In genomic region chr17:17692353-17693252, GRCh38 we compare ENCODE assay signal across 8 cellular contexts. TPM values are rescaled to one million over a fixed set of nuclear protein-coding genes. Genes with fewer than 3 reads are reported as not detected.
DNase-seq lines count a peak whose midpoint lies in the region; ATAC-seq and TF ChIP-seq lines count a peak whose summit lies in the region.

No MANE protein-coding gene starts in this region.

- H3K27me3 ChIP-seq in Peyer's patch (no peaks in the 10 kb centered on the region), rectal smooth muscle tissue (ENCODE audit: control insufficient read depth, insufficient read depth, low read length) (no peaks in the 10 kb centered on the region)

- TF ChIP-seq POLR2A in Peyer's patch (IDR thresholded peaks at IDR 0.05) = no peak

- H3K27ac ChIP-seq in Peyer's patch = peak overlapping the region; percentile 92 to 96 (median 94)
- peak overlapping the region; percentile 97 for H3K27ac ChIP-seq in rectal smooth muscle tissue (ENCODE audit: low read depth, low read length)

- no peaks in the 10 kb centered on the region for H3K9me3 ChIP-seq in Peyer's patch

- no peaks in the 10 kb centered on the region for H3K36me3 ChIP-seq in Peyer's patch
- H3K36me3 ChIP-seq in rectal smooth muscle tissue (ENCODE audit: control insufficient read depth, insufficient read depth, low read length) = no peaks in the 10 kb centered on the region

- TF ChIP-seq CTCF in Peyer's patch (IDR thresholded peaks at IDR 0.05) = no peak
- peak; percentile 10 for TF ChIP-seq CTCF in epithelial cell of esophagus (IDR thresholded peaks at IDR 0.05; ENCODE audit: insufficient read depth, low read depth, low read length, missing control alignments)

- ATAC-seq in HG02970 (IDR thresholded peaks at IDR 0.05; ENCODE audit: low FRiP score, unreplicated experiment) (no peak), GM19035 (IDR thresholded peaks at IDR 0.05; ENCODE audit: unreplicated experiment) (no peak)

- H3K4me3 ChIP-seq in Peyer's patch (no peak overlapping the region), epithelial cell of esophagus (ENCODE audit: low read length) (no peak overlapping the region), rectal smooth muscle tissue (ENCODE audit: low read length) (no peak overlapping the region)

- DNase-seq in H4 (ENCODE audit: low spot score) = peak; percentile 34
- no peak for DNase-seq in Peyer's patch
- no peak for DNase-seq in epithelial cell of esophagus (ENCODE audit: low read depth)
- no peak for DNase-seq in NK-92 (lab: John Stamatoyannopoulos, UW; ENCODE audit: unreplicated experiment)
- no peak for DNase-seq in NCI-H524 treated with DMSO at 0.1 percent for 48 hours (lab: John Stamatoyannopoulos, UW)

- no peak overlapping the region for H3K9ac ChIP-seq in rectal smooth muscle tissue (ENCODE audit: low read length)

- H3K4me1 ChIP-seq in Peyer's patch (peaks cover 9 to 60% (median 15%) of the 10 kb centered on the region in 4 donors), rectal smooth muscle tissue (ENCODE audit: control insufficient read depth, insufficient read depth, low read length) (peaks cover 34% of the 10 kb centered on the region)

RNA-seq across cellular contexts. Expression of gene RAI1, which starts 11.3 kb away (rescaled TPM):
- total RNA-seq in H4 (2014; rRNA removed; shearing (Covaris generic)) = 2.4 and 3.6 TPM in 2 replicates
- total RNA-seq in Peyer's patch = 10 to 100 TPM; 12.8 to 51.2 (median 47.6) TPM
